1 cellular context compared by ENCODE assay signal in genomic region chr4:153497988-153498967, GRCh38.
TF ChIP-seq lines count a peak whose summit lies in the region.

No MANE protein-coding gene starts in this region.

TF ChIP-seq in HepG2, 621 proteins besides CTCF, POLR2A, EP300 and RAD21 (continued from another document):
- TF ChIP-seq ZHX2 (IDR thresholded peaks at IDR 0.05; ENCODE audit: low read depth) (no peak), ZHX2 (CRISPR knock-in tag; IDR thresholded peaks at IDR 0.05; ENCODE audit: borderline replicate concordance) (no peak), GTF3A (CRISPR knock-in tag; conservative IDR thresholded peaks at IDR 0.05) (no peak)
TF ChIP-seq in HepG2: peak in this region for 0.
